In the genomic region with DNA sequence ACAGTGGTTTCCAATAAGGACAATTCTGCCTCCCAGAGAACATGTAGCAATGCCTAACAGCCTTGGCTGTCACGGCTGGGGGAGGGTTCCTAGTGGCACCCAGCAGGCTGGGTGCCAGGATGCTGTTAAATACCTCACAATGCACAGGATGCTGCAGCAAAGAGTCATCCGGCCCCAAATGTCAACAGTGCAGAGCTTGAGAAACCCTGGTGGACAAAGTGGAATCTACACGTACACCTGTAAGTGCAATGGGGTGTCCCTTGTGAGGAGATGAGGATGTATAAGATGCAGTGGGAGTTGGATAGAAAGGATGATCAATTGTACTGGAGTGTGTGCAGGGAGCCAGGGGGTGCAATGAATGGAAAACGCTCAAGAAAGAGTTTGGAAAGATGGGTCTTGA, we compare ENCODE assay signal across 15 cellular contexts.
DNase-seq lines count a peak whose midpoint lies in the region; ATAC-seq and TF ChIP-seq lines count a peak whose summit lies in the region.
"Had no signal": no experiment of that assay in that cellular context is flagged by ENCODE, and none has a peak within 500 bp of the region (broad histone marks: within the 10 kb centered on the region; RNA-seq: fewer than 3 reads in every experiment).

No MANE protein-coding gene starts in this region.

- ATAC-seq in HCT116: peak; percentile 87
- ATAC-seq in HG03025 (IDR thresholded peaks at IDR 0.05; ENCODE audit: low FRiP score, unreplicated experiment): no peak

- RAD21 ChIA-PET in HCT116 (lab: Charles Lee; ENCODE audit: low non-redundant PET in 1 of 2, low total read pairs in 2 of 2, uncharacterized antibody in 2 of 2, unreplicated experiment in 2 of 2): no interaction called here

- H3F3A ChIP-seq in DOHH2 (ENCODE audit: control insufficient read depth, insufficient read depth): no peaks in the 10 kb centered on the region

- H3K9ac ChIP-seq in HCT116 (ENCODE audit: low read length) (no peak overlapping the region), adipocyte (ENCODE audit: low read length) (no peak overlapping the region), liver (ENCODE audit: low read depth in 1 of 2, low read length in 2 of 2) (no peak overlapping the region)
- H3K9ac ChIP-seq: parathyroid adenoma had no signal

- no peak overlapping the region for H3K27ac ChIP-seq in DOHH2 (ENCODE audit: low read depth, low read length)
- no peak overlapping the region for H3K27ac ChIP-seq in HCT116 (ENCODE audit: low read depth, low read length)
- H3K27ac ChIP-seq in liver (ENCODE audit: low read depth in 1 of 2, low read length in 2 of 2): no peak overlapping the region
- H3K27ac ChIP-seq in Peyer's patch: no peak overlapping the region
- H3K27ac ChIP-seq: parathyroid adenoma, SK-N-MC had no signal

- H3K4me3 ChIP-seq in DOHH2 (ENCODE audit: low read length): no peak overlapping the region
- no peak overlapping the region for H3K4me3 ChIP-seq in HCT116 (replicated peaks in 1 of 2; ENCODE audit: low read depth in 1 of 2, low read length in 2 of 2)
- H3K4me3 ChIP-seq in adipocyte (ENCODE audit: low read length): no peak overlapping the region
- no peak overlapping the region for H3K4me3 ChIP-seq in liver (ENCODE audit: low read depth in 1 of 3, low read length in 3 of 3)
- no peak overlapping the region for H3K4me3 ChIP-seq in Peyer's patch
- H3K4me3 ChIP-seq: coronary artery, SK-N-MC had no signal

- H3K9me2 ChIP-seq in DOHH2 (replicated peaks; ENCODE audit: control insufficient read depth, low read length): no peaks in the 10 kb centered on the region
- H3K9me2 ChIP-seq in HCT116 (ENCODE audit: insufficient read depth): no peaks in the 10 kb centered on the region

- H3K79me2 ChIP-seq in DOHH2 (ENCODE audit: control insufficient read depth, low read length): no peaks in the 10 kb centered on the region
- H3K79me2 ChIP-seq in HCT116 (ENCODE audit: insufficient read depth, low read length): no peaks in the 10 kb centered on the region
- H3K79me2 ChIP-seq: parathyroid adenoma had no signal

- POLR2A ChIA-PET in HCT116 (lab: Charles Lee): no interaction called here

- H4K20me1 ChIP-seq in DOHH2 (ENCODE audit: control insufficient read depth, insufficient read depth, low read depth, low read length): no peaks in the 10 kb centered on the region
- H4K20me1 ChIP-seq in HCT116 (ENCODE audit: insufficient read depth): no peaks in the 10 kb centered on the region

- CTCF ChIA-PET in HCT116 (lab: Charles Lee): no interaction called here

- DNase-seq in HCT116 (ENCODE audit: low read depth, low spot score) (no peak), adipocyte (ENCODE audit: low read depth) (peak; percentile 32), GM19238 (ENCODE audit: insufficient read length, low spot score) (no peak), Peyer's patch (no peak), pons (ENCODE audit: low spot score) (no peak)
- DNase-seq: activated CD4-positive, CD25-positive, alpha-beta regulatory T cell; activated T-cell treated with anti-CD3 and anti-CD28 coated beads, Interleukin-2, amount 50 U/mL, for 24 hours; DMS79 treated with DMSO at 0.1 percent for 48 hours; NCI-H1930 had no signal

- TF ChIP-seq POLR2A in HCT116 (IDR thresholded peaks at IDR 0.05; ENCODE audit: borderline replicate concordance, extremely low read depth, insufficient read depth, insufficient read length) (no peak), Peyer's patch (IDR thresholded peaks at IDR 0.05) (no peak)

- 33% methylated on average over 4 of the region's 4 CpGs for WGBS in liver

- no TSS peak for BruUV-seq in HCT116 (replicated peaks; lab: Mats Ljungman, UMichigan)

- no peaks in the 10 kb centered on the region for H3K36me3 ChIP-seq in DOHH2 (ENCODE audit: control insufficient read depth, low read length)
- no peaks in the 10 kb centered on the region for H3K36me3 ChIP-seq in HCT116 (ENCODE audit: control insufficient read depth in 1 of 2, insufficient read depth in 2 of 2, low read length in 2 of 2)
- no peaks in the 10 kb centered on the region for H3K36me3 ChIP-seq in adipocyte (ENCODE audit: control insufficient read depth, insufficient read depth, low read length, severe bottlenecking)
- no peaks in the 10 kb centered on the region for H3K36me3 ChIP-seq in liver (ENCODE audit: control insufficient read depth in 4 of 4, insufficient read depth in 3 of 4, low read depth in 1 of 4, low read length in 3 of 4)
- no peaks in the 10 kb centered on the region for H3K36me3 ChIP-seq in Peyer's patch

- H3K9me3 ChIP-seq in DOHH2 (ENCODE audit: control insufficient read depth, insufficient read depth, low read length) (0 out of 2 replicates have a peak, but pooled peaks cover 4% of the 10 kb centered on the region), HCT116 (ENCODE audit: control insufficient read depth in 1 of 2, insufficient read depth in 1 of 2, low read depth in 1 of 2, low read length in 2 of 2) (no peaks in the 10 kb centered on the region), adipocyte (ENCODE audit: control insufficient read depth, low read length) (no peaks in the 10 kb centered on the region), liver (ENCODE audit: control insufficient read depth in 4 of 4, low read length in 3 of 4) (no peaks in the 10 kb centered on the region), Peyer's patch (no peaks in the 10 kb centered on the region)

- peak; percentile 1 for TF ChIP-seq CTCF in DOHH2 (IDR thresholded peaks at IDR 0.05; ENCODE audit: low read depth, low read length, poor library complexity, severe bottlenecking)
- peak in 2 of 3 experiments; percentile 34 to 48; a peak in 4 of 6 replicates for TF ChIP-seq CTCF in HCT116 (IDR thresholded peaks at IDR 0.05 in 2 of 3, conservative IDR thresholded peaks at IDR 0.05 in 1 of 3; ENCODE audit: borderline replicate concordance in 1 of 3, insufficient read depth in 1 of 3, low read depth in 2 of 3, low read length in 2 of 3)
- peak; percentile 17 for TF ChIP-seq CTCF in liver (IDR thresholded peaks at IDR 0.05; ENCODE audit: low read depth, low read length, missing input control)
- no peak for TF ChIP-seq CTCF in Peyer's patch (IDR thresholded peaks at IDR 0.05)

- H3K27me3 ChIP-seq in DOHH2 (ENCODE audit: control insufficient read depth, low read length) (no peaks in the 10 kb centered on the region), HCT116 (ENCODE audit: insufficient read depth, low read length) (peaks cover 1% of the 10 kb centered on the region), adipocyte (replicated peaks; ENCODE audit: control insufficient read depth, insufficient read depth, low read length) (no peaks in the 10 kb centered on the region), liver (ENCODE audit: control insufficient read depth in 4 of 4, insufficient read depth in 4 of 4, low read length in 3 of 4) (no peaks in the 10 kb centered on the region), Peyer's patch (no peaks in the 10 kb centered on the region)

- no peak for TF ChIP-seq RAD21 in HCT116 (IDR thresholded peaks at IDR 0.05; ENCODE audit: low read depth)
- TF ChIP-seq RAD21 in liver (IDR thresholded peaks at IDR 0.05): peak in 1 of 2 donors; percentile 34

- H3K4me1 ChIP-seq in DOHH2 (ENCODE audit: control insufficient read depth, low read length) (no peaks in the 10 kb centered on the region), HCT116 (ENCODE audit: control insufficient read depth in 1 of 2, insufficient read depth in 2 of 2, low read length in 2 of 2) (no peaks in the 10 kb centered on the region), adipocyte (ENCODE audit: control insufficient read depth, insufficient read depth, low read length) (peaks cover 37% of the 10 kb centered on the region), liver (ENCODE audit: control insufficient read depth in 4 of 4, insufficient read depth in 4 of 4, low read length in 3 of 4) (peaks cover 4 to 9% (median 6%) of the 10 kb centered on the region in 4 donors), Peyer's patch (no peaks in the 10 kb centered on the region)
- H3K4me1 ChIP-seq: parathyroid adenoma had no signal

- H2AFZ ChIP-seq in HCT116 (ENCODE audit: low read depth, low read length, poor library complexity, severe bottlenecking): no peak overlapping the region
- H2AFZ ChIP-seq: parathyroid adenoma had no signal

- no peak overlapping the region for H3K4me2 ChIP-seq in DOHH2 (ENCODE audit: low read length)
- H3K4me2 ChIP-seq in HCT116 (ENCODE audit: low read length): no peak overlapping the region

- intact Hi-C loops in HCT116 (cut with micrococcal nuclease): no loop called here

TF ChIP-seq in HCT116, 20 proteins besides CTCF, POLR2A, EP300 and RAD21:
- TF ChIP-seq, protein P1, sequence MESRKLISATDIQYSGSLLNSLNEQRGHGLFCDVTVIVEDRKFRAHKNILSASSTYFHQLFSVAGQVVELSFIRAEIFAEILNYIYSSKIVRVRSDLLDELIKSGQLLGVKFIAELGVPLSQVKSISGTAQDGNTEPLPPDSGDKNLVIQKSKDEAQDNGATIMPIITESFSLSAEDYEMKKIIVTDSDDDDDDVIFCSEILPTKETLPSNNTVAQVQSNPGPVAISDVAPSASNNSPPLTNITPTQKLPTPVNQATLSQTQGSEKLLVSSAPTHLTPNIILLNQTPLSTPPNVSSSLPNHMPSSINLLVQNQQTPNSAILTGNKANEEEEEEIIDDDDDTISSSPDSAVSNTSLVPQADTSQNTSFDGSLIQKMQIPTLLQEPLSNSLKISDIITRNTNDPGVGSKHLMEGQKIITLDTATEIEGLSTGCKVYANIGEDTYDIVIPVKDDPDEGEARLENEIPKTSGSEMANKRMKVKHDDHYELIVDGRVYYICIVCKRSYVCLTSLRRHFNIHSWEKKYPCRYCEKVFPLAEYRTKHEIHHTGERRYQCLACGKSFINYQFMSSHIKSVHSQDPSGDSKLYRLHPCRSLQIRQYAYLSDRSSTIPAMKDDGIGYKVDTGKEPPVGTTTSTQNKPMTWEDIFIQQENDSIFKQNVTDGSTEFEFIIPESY (IDR thresholded peaks at IDR 0.05; ENCODE audit: extremely low read depth, insufficient replicate concordance, low read length): no peak

TF ChIP-seq in liver, 16 proteins besides CTCF, POLR2A, EP300 and RAD21 (continues in another document):
- TF ChIP-seq, protein P2, sequence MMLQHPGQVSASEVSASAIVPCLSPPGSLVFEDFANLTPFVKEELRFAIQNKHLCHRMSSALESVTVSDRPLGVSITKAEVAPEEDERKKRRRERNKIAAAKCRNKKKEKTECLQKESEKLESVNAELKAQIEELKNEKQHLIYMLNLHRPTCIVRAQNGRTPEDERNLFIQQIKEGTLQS (IDR thresholded peaks at IDR 0.05): no peak

Comparison
In these comparisons a context has a peak if more than half of its experiments do, and no peak if none do; other contexts are left out.
1. CTCF ChIP-seq: peak in DOHH2 (single experiment), HCT116 (2 of 3) and liver (single experiment); none in Peyer's patch (0 of 6).